Comparison of ENCODE assay signal across 8 cellular contexts in the genomic region with DNA sequence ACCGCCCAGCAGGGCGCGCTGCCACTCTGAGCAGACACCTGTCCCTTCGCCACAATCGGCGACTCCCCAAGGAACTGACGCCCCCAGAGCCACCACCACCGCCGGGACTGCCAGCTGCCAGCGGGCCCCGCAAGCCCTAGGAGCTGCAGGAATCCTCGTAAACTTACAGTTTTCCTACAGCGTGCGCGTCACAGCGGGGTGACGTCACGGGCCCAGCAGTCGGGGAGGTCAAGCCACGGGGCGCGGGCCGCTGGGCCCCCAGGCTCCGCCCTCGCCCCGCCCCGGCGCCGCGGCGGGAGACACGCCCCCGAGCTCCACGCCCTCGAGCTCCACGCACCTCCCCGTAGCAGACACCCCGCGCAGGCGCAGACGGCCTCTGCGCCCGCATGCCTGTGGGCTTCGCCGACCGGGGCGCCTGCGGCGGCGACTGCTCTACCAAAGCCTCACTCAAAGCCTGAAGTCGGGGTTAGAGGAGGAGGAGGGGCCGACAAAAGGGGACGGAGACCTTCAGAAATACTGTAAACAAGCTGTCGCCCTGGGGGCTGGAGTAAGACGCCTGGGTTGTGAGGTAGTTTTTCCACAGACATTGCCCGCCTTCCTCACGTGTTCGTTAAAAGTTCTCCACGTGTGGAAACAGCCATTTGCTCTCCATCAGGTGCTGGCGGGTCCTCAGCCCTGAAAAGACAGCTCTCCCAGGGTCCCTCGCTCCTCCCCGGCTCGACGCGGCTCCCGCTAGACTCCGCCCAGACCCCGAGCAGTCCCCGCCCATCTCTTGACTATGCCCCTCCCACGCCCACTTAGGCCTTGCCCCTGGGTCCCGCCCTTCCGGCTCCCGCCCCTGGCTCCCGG. TPM values are rescaled to one million over a fixed set of nuclear protein-coding genes. Genes with fewer than 3 reads are reported as not detected.
DNase-seq lines count a peak whose midpoint lies in the region; ATAC-seq and TF ChIP-seq lines count a peak whose summit lies in the region.

A gene with protein sequence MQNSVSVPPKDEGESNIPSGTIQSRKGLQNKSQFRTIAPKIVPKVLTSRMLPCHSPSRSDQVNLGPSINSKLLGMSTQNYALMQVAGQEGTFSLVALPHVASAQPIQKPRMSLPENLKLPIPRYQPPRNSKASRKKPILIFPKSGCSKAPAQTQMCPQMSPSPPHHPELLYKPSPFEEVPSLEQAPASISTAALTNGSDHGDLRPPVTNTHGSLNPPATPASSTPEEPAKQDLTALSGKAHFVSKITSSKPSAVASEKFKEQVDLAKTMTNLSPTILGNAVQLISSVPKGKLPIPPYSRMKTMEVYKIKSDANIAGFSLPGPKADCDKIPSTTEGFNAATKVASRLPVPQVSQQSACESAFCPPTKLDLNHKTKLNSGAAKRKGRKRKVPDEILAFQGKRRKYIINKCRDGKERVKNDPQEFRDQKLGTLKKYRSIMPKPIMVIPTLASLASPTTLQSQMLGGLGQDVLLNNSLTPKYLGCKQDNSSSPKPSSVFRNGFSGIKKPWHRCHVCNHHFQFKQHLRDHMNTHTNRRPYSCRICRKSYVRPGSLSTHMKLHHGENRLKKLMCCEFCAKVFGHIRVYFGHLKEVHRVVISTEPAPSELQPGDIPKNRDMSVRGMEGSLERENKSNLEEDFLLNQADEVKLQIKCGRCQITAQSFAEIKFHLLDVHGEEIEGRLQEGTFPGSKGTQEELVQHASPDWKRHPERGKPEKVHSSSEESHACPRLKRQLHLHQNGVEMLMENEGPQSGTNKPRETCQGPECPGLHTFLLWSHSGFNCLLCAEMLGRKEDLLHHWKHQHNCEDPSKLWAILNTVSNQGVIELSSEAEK (minus strand): TSS at position 200 of the 849 bp plus-strand sequence. CDS start 154,831 bp downstream, outside the sequence.

- H3K4me3 ChIP-seq in parathyroid adenoma (ENCODE audit: low read depth, low read length) (peak within 1 kb of the TSS; percentile 92), tibial artery (peak within 1 kb of the TSS; percentile 67 to 81)

- peak within 1 kb of the TSS; percentile 82 for H3K9ac ChIP-seq in parathyroid adenoma

- H3K4me1 ChIP-seq in parathyroid adenoma (peaks cover 5% of the 10 kb centered on the region), tibial artery (peaks cover 7 to 53% (median 28%) of the 10 kb centered on the region in 4 donors)

- H3K4me2 ChIP-seq in parathyroid adenoma (ENCODE audit: low read length): peak within 1 kb of the TSS; percentile 75

- POLR2A ChIA-PET in activated naive CD8-positive, alpha-beta T cell treated with anti-CD3 and anti-CD28 coated beads, Interleukin-2, amount 10 ng/mL, durations not matched to agents 7 days and 5 days (lab: Charles Lee): interaction anchor here (0.6 to 1.6 kb wide), 11 partner anchors 32 to 728 kb away, joined by 3 to 9 read pairs (median 4); no protein-coding TSS in a partner anchor

- H3K79me2 ChIP-seq in parathyroid adenoma: no peaks in the 10 kb centered on the region

- peak within 1 kb of the TSS; percentile 99 for H2AFZ ChIP-seq in parathyroid adenoma

- no peaks in the 10 kb centered on the region for H3K9me3 Mint-ChIP-seq in activated naive CD8-positive, alpha-beta T cell treated with anti-CD3 and anti-CD28 coated beads, Interleukin-2, amount 10 ng/mL, durations not matched to agents 7 days and 5 days

- ATAC-seq in HG02623 (IDR thresholded peaks at IDR 0.05; ENCODE audit: unreplicated experiment) (peak; percentile 80), Right ventricle myocardium inferior (peak; percentile 97)
- ATAC-seq in activated naive CD8-positive, alpha-beta T cell treated with anti-CD3 and anti-CD28 coated beads, Interleukin-2, amount 10 ng/mL, durations not matched to agents 7 days and 5 days (ENCODE audit: low read depth): peak; percentile 85

- no peaks in the 10 kb centered on the region for H3K27me3 Mint-ChIP-seq in activated naive CD8-positive, alpha-beta T cell treated with anti-CD3 and anti-CD28 coated beads, Interleukin-2, amount 10 ng/mL, durations not matched to agents 7 days and 5 days

- peak; percentile 80 for DNase-seq in NCI-H1092 (lab: John Stamatoyannopoulos, UW)
- DNase-seq in SKM-1 (lab: John Stamatoyannopoulos, UW; ENCODE audit: unreplicated experiment): peak; percentile 40
- peak; percentile 99 for DNase-seq in activated naive CD8-positive, alpha-beta T cell treated with anti-CD3 and anti-CD28 coated beads, Interleukin-2, amount 10 ng/mL, durations not matched to agents 7 days and 5 days
- peak; percentile 99 for DNase-seq in Right ventricle myocardium inferior (ENCODE audit: missing footprints)
- peak; percentile 95 to 98 for DNase-seq in tibial artery

- no peaks in the 10 kb centered on the region for H3K27me3 ChIP-seq in parathyroid adenoma (ENCODE audit: control insufficient read depth, insufficient read depth, low read length)
- H3K27me3 ChIP-seq in tibial artery: no peaks in the 10 kb centered on the region

- H3K4me1 Mint-ChIP-seq in activated naive CD8-positive, alpha-beta T cell treated with anti-CD3 and anti-CD28 coated beads, Interleukin-2, amount 10 ng/mL, durations not matched to agents 7 days and 5 days: peaks cover 9% of the 10 kb centered on the region

- H3K27ac ChIP-seq in parathyroid adenoma (peak within 1 kb of the TSS; percentile 99), tibial artery (peak within 1 kb of the TSS; percentile 100)

- H3K36me3 ChIP-seq in parathyroid adenoma (ENCODE audit: control insufficient read depth, insufficient read depth, low read length) (no peaks in the 10 kb centered on the region), tibial artery (no peaks in the 10 kb centered on the region)

- H3K4me3 Mint-ChIP-seq in activated naive CD8-positive, alpha-beta T cell treated with anti-CD3 and anti-CD28 coated beads, Interleukin-2, amount 10 ng/mL, durations not matched to agents 7 days and 5 days: peak within 1 kb of the TSS; percentile 89

- peak within 1 kb of the TSS; percentile 98 for H3K27ac Mint-ChIP-seq in activated naive CD8-positive, alpha-beta T cell treated with anti-CD3 and anti-CD28 coated beads, Interleukin-2, amount 10 ng/mL, durations not matched to agents 7 days and 5 days

- intact Hi-C loops in Right ventricle myocardium inferior (cut with DNase I): loop anchor here (1.0 to 10.0 kb wide), 9 partner anchors 60 to 570 kb away; a partner anchor contains a TSS
- intact Hi-C loops in tibial artery (cut with DNase I; ENCODE audit: low total_unique reads): loop anchor here (10.0 kb wide), 2 partner anchors 247 to 283 kb away; a partner anchor contains a TSS

- H3K9me3 ChIP-seq in parathyroid adenoma (ENCODE audit: control insufficient read depth, low read length) (no peaks in the 10 kb centered on the region), tibial artery (no peaks in the 10 kb centered on the region)

- TF ChIP-seq CTCF in GM12872 (IDR thresholded peaks at IDR 0.05; ENCODE audit: insufficient read depth, low read depth, low read length) (peak; percentile 75), parathyroid adenoma (IDR thresholded peaks at IDR 0.05) (peak; percentile 85), tibial artery (IDR thresholded peaks at IDR 0.05) (peak; percentile 56 to 70)

- no peaks in the 10 kb centered on the region for H3K36me3 Mint-ChIP-seq in activated naive CD8-positive, alpha-beta T cell treated with anti-CD3 and anti-CD28 coated beads, Interleukin-2, amount 10 ng/mL, durations not matched to agents 7 days and 5 days

RNA-seq across cellular contexts. Expression of the gene that starts here (rescaled TPM):
- total RNA-seq in activated naive CD8-positive, alpha-beta T cell treated with anti-CD3 and anti-CD28 coated beads, Interleukin-2, amount 10 ng/mL, durations not matched to agents 7 days and 5 days: 1 to 10 TPM; 3.1 to 3.9 TPM
- 12.8 TPM for total RNA-seq in Right ventricle myocardium inferior

Comparison
In these comparisons a context has a peak if more than half of its experiments do, and no peak if none do; other contexts are left out.
1. Peak in every context shown above with its lines: DNase-seq, ATAC-seq, H3K4me3 ChIP-seq and H3K27ac ChIP-seq.
2. DNase-seq: peak in every context shown above with its lines; median percentile 99 in activated naive CD8-positive, alpha-beta T cell treated with anti-CD3 and anti-CD28 coated beads, Interleukin-2, amount 10 ng/mL, durations not matched to agents 7 days and 5 days; 99 in Right ventricle myocardium inferior; 96 in tibial artery; 80 in NCI-H1092; 40 in SKM-1.